ENCODE assay signal across 8 cellular contexts in the genomic region with DNA sequence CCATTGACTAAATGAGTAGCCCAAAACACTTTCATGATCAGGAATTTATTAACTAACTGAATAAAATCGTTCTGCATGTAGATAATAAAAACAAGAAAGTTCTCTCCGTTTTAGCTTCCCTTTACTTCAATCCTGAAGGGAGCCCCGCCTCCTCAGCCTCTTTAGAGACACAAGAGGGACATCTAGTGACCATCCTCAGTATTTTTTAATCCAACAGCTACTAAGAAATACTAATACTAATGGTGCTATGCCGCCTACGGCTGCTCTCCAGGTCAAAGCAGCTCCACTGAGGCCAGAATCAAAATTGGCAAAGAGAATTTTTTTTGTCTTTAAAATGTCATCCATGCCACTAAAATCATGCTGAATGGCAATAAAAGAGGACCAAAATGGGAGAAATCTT. TPM values are rescaled to one million over a fixed set of nuclear protein-coding genes. Genes with fewer than 3 reads are reported as not detected.
DNase-seq lines count a peak whose midpoint lies in the region; ATAC-seq, FAIRE-seq and TF ChIP-seq lines count a peak whose summit lies in the region.

No MANE protein-coding gene starts in this region.

- no peak for TF ChIP-seq POLR2A in GM12892 (IDR thresholded peaks at IDR 0.05; ENCODE audit: low read depth, low read length)

- no peak overlapping the region for H3K9ac ChIP-seq in iPS-18a (ENCODE audit: low read length)

- H3K27ac ChIP-seq in iPS-18a (ENCODE audit: low read length), result no peak overlapping the region

- CTCF ChIA-PET in BJ (lab: Yijun Ruan, JAX), result interaction anchor here (0.9 to 1.5 kb wide), 5 partner anchors 15 to 355 kb away, joined by 3 to 5 read pairs (median 4); no protein-coding TSS in a partner anchor

- H3K27me3 ChIP-seq in BJ (ENCODE audit: control insufficient read depth, insufficient read depth, low read length), result peaks cover 10% of the 10 kb centered on the region
- peaks cover 57% of the 10 kb centered on the region for H3K27me3 ChIP-seq in iPS-18a (ENCODE audit: control insufficient read depth, insufficient read depth, low read length)

- POLR2A ChIA-PET in BJ (lab: Charles Lee), result no interaction called here

- ATAC-seq in HG03025 (IDR thresholded peaks at IDR 0.05; ENCODE audit: low FRiP score, unreplicated experiment), result peak; percentile 74
- ATAC-seq in GM19452 (IDR thresholded peaks at IDR 0.05; ENCODE audit: unreplicated experiment), result no peak

- no peak overlapping the region for H3K4me3 ChIP-seq in BJ (ENCODE audit: low read depth, low read length)
- peak overlapping the region; percentile 54 for H3K4me3 ChIP-seq in iPS-18a (ENCODE audit: low read length)

- TF ChIP-seq CTCF in BJ (IDR thresholded peaks at IDR 0.05; ENCODE audit: insufficient read depth, low read depth, low read length), result peak; percentile 41

- peak; percentile 76 for FAIRE-seq in GM12892 (lab: Jason Lieb, UNC)

- H3K36me3 ChIP-seq in BJ (ENCODE audit: control insufficient read depth, insufficient read depth, low read length) (no peaks in the 10 kb centered on the region), iPS-18a (ENCODE audit: control insufficient read depth, low read depth, low read length) (no peaks in the 10 kb centered on the region)

- DNase-seq in BJ (ENCODE audit: low read depth) (no peak), GM12892 (ENCODE audit: insufficient read length) (no peak), NCI-H2196 treated with DMSO at 0.1 percent for 48 hours (lab: John Stamatoyannopoulos, UW; ENCODE audit: unreplicated experiment) (peak; percentile 11), amniotic stem cell (lab: John Stamatoyannopoulos, UW) (peak; percentile 30), superior temporal gyrus (ENCODE audit: extremely low spot score) (peak; percentile 74)

- H3K4me1 ChIP-seq in iPS-18a (ENCODE audit: control insufficient read depth, low read depth, low read length), result peaks cover 31% of the 10 kb centered on the region

- H3K9me3 ChIP-seq in iPS-18a (ENCODE audit: control insufficient read depth, low read depth, low read length), result no peaks in the 10 kb centered on the region

RNA-seq across cellular contexts. Expression of gene PCDH19, which starts 3.2 kb away (rescaled TPM):
- 0.01 TPM in 1 of 2 replicates, not detected in the other for polyA plus RNA-seq in BJ (2011; rRNA removed)
- polyA minus RNA-seq in BJ (2011; rRNA and poly(A)+ RNA removed), result 0.05 and 0.10 TPM in 2 replicates
- 0.02 TPM for polyA plus RNA-seq in GM12892 (2012; ENCODE audit: missing spikeins)

Comparison
In these comparisons a context has a peak if more than half of its experiments do, and no peak if none do; other contexts are left out.
1. DNase-seq: peak in NCI-H2196 treated with DMSO at 0.1 percent for 48 hours (single experiment), amniotic stem cell (single experiment) and superior temporal gyrus (single experiment); none in BJ (single experiment) and GM12892 (single experiment).